In genomic region chr12:13425766-13426165, GRCh38 we compare ENCODE assay signal across 10 cellular contexts.
DNase-seq lines count a peak whose midpoint lies in the region; ATAC-seq and TF ChIP-seq lines count a peak whose summit lies in the region.
"Had no signal": no experiment of that assay in that cellular context is flagged by ENCODE, and none has a peak within 500 bp of the region (broad histone marks: within the 10 kb centered on the region; RNA-seq: fewer than 3 reads in every experiment).

No MANE protein-coding gene starts in this region.

- no peaks in the 10 kb centered on the region for H3K36me3 Mint-ChIP-seq in activated T-helper 17 cell treated with anti-CD3 and anti-CD28 coated beads, Interleukin-2, amount 50 U/mL, for 72 hours (ENCODE audit: low read depth)

- no peaks in the 10 kb centered on the region for H3K4me1 Mint-ChIP-seq in activated T-helper 17 cell treated with anti-CD3 and anti-CD28 coated beads, Interleukin-2, amount 50 U/mL, for 72 hours
- H3K4me1 Mint-ChIP-seq: activated CD4-positive, alpha-beta T cell treated with anti-CD3 and anti-CD28 coated beads, Interleukin-2, amount 10 ng/mL, durations not matched to agents 7 days and 5 days had no signal

- ATAC-seq in RWPE2 (ENCODE audit: low read depth): peak; percentile 73
- ATAC-seq in GM18867 (IDR thresholded peaks at IDR 0.05; ENCODE audit: unreplicated experiment): no peak
- ATAC-seq in GM18907 (IDR thresholded peaks at IDR 0.05; ENCODE audit: unreplicated experiment): no peak
- ATAC-seq in activated T-helper 17 cell treated with anti-CD3 and anti-CD28 coated beads, Interleukin-2, amount 50 U/mL, for 72 hours (replicated peaks): no peak

- H3K36me3 ChIP-seq in RWPE2 (ENCODE audit: low read depth): no peaks in the 10 kb centered on the region
- H3K36me3 ChIP-seq in smooth muscle cell (ENCODE audit: low read depth): no peaks in the 10 kb centered on the region

- no peak overlapping the region for H3K27ac ChIP-seq in RWPE2 (ENCODE audit: poor library complexity, severe bottlenecking)
- peak overlapping the region; percentile 57 for H3K27ac ChIP-seq in smooth muscle cell (ENCODE audit: low read depth)
- H3K27ac ChIP-seq: parathyroid adenoma, testis had no signal

- no peaks in the 10 kb centered on the region for H3K4me1 ChIP-seq in RWPE2 (ENCODE audit: insufficient read depth, poor library complexity, severe bottlenecking)
- no peaks in the 10 kb centered on the region for H3K4me1 ChIP-seq in smooth muscle cell (ENCODE audit: low read depth)
- H3K4me1 ChIP-seq: parathyroid adenoma, testis had no signal

- TF ChIP-seq CTCF in RWPE2 (IDR thresholded peaks at IDR 0.05; ENCODE audit: poor library complexity, severe bottlenecking) (no peak), smooth muscle cell (IDR thresholded peaks at IDR 0.05; ENCODE audit: borderline replicate concordance, insufficient read depth, poor library complexity, severe bottlenecking) (no peak)

- WGBS in smooth muscle cell (ENCODE audit: low lambda C conversion rate): 23% methylated on average over 3 of the region's 3 CpGs

- no peak overlapping the region for H3K9ac ChIP-seq in smooth muscle cell (ENCODE audit: low read depth)
- H3K9ac ChIP-seq: parathyroid adenoma had no signal

- peaks cover 8% of the 10 kb centered on the region for H3K27me3 Mint-ChIP-seq in activated T-helper 17 cell treated with anti-CD3 and anti-CD28 coated beads, Interleukin-2, amount 50 U/mL, for 72 hours
- H3K27me3 Mint-ChIP-seq: activated CD4-positive, alpha-beta T cell treated with anti-CD3 and anti-CD28 coated beads, Interleukin-2, amount 10 ng/mL, durations not matched to agents 7 days and 5 days had no signal

- no peaks in the 10 kb centered on the region for H3F3A ChIP-seq in smooth muscle cell (ENCODE audit: low read depth)

- no peaks in the 10 kb centered on the region for H3K79me2 ChIP-seq in smooth muscle cell (ENCODE audit: low read depth)
- H3K79me2 ChIP-seq: parathyroid adenoma had no signal

- H2AFZ ChIP-seq in smooth muscle cell (ENCODE audit: low read depth): peak overlapping the region; percentile 7
- H2AFZ ChIP-seq: parathyroid adenoma had no signal

- no peak overlapping the region for H3K4me3 ChIP-seq in RWPE2 (ENCODE audit: severe bottlenecking)
- no peak overlapping the region for H3K4me3 ChIP-seq in smooth muscle cell
- H3K4me3 ChIP-seq: testis had no signal

- H3K4me2 ChIP-seq in smooth muscle cell: peak overlapping the region; percentile 67

- DNase-seq in GM04504 (ENCODE audit: low read depth): peak; percentile 87
- DNase-seq in RWPE2 (ENCODE audit: low spot score): no peak
- peak; percentile 8 for DNase-seq in fibroblast of peridontal ligament (ENCODE audit: extremely low read depth)
- DNase-seq in smooth muscle cell (lab: John Stamatoyannopoulos, UW; ENCODE audit: unreplicated experiment): no peak
- DNase-seq: activated CD4-positive, alpha-beta T cell treated with anti-CD3 and anti-CD28 coated beads, Interleukin-2, amount 10 ng/mL, durations not matched to agents 7 days and 5 days; testis had no signal

- H4K20me1 ChIP-seq in smooth muscle cell (ENCODE audit: low read depth): no peaks in the 10 kb centered on the region

- H3K9me3 Mint-ChIP-seq in activated T-helper 17 cell treated with anti-CD3 and anti-CD28 coated beads, Interleukin-2, amount 50 U/mL, for 72 hours: no peaks in the 10 kb centered on the region
- H3K9me3 Mint-ChIP-seq: activated CD4-positive, alpha-beta T cell treated with anti-CD3 and anti-CD28 coated beads, Interleukin-2, amount 10 ng/mL, durations not matched to agents 7 days and 5 days had no signal

- no peak overlapping the region for H3K4me3 Mint-ChIP-seq in activated T-helper 17 cell treated with anti-CD3 and anti-CD28 coated beads, Interleukin-2, amount 50 U/mL, for 72 hours
- H3K4me3 Mint-ChIP-seq: activated CD4-positive, alpha-beta T cell treated with anti-CD3 and anti-CD28 coated beads, Interleukin-2, amount 10 ng/mL, durations not matched to agents 7 days and 5 days had no signal

- no peak overlapping the region for H3K27ac Mint-ChIP-seq in activated T-helper 17 cell treated with anti-CD3 and anti-CD28 coated beads, Interleukin-2, amount 50 U/mL, for 72 hours
- H3K27ac Mint-ChIP-seq: activated CD4-positive, alpha-beta T cell treated with anti-CD3 and anti-CD28 coated beads, Interleukin-2, amount 10 ng/mL, durations not matched to agents 7 days and 5 days had no signal

- H3K9me3 ChIP-seq in RWPE2 (ENCODE audit: severe bottlenecking) (no peaks in the 10 kb centered on the region), smooth muscle cell (replicated peaks; ENCODE audit: low read depth) (no peaks in the 10 kb centered on the region)
- H3K9me3 ChIP-seq: testis had no signal

- no peaks in the 10 kb centered on the region for H3K27me3 ChIP-seq in RWPE2 (ENCODE audit: insufficient read depth, poor library complexity, severe bottlenecking)
- H3K27me3 ChIP-seq in smooth muscle cell (ENCODE audit: low read depth): no peaks in the 10 kb centered on the region
- H3K27me3 ChIP-seq: testis had no signal

Comparison
In these comparisons a context has a peak if more than half of its experiments do, and no peak if none do; other contexts are left out.
1. DNase-seq: peak in GM04504 (single experiment) and fibroblast of peridontal ligament (single experiment); none in RWPE2 (single experiment) and smooth muscle cell (single experiment).